8 cellular contexts compared by ENCODE assay signal in genomic region chr20:14336667-14337066, GRCh38. TPM values are rescaled to one million over a fixed set of nuclear protein-coding genes. Genes with fewer than 3 reads are reported as not detected.
A peak's percentile ranks its signal among the peaks of the same experiment; 100 is the strongest.
DNase-seq lines count a peak whose midpoint lies in the region; ATAC-seq, FAIRE-seq and TF ChIP-seq lines count a peak whose summit lies in the region.

No MANE protein-coding gene starts in this region.

- 9 to 20% (median 15%) methylated on average over 4 of the region's 4 CpGs for WGBS in stomach, 5 donors

- H3K9me3 Mint-ChIP-seq in WTC11 = no peaks in the 10 kb centered on the region; the same call in 1 of the 2 replicates
- H3K9me3 Mint-ChIP-seq in activated CD8-positive, alpha-beta memory T cell treated with anti-CD3 and anti-CD28 coated beads, Interleukin-2, amount 10 ng/mL, durations not matched to agents 7 days and 5 days (ENCODE audit: low read depth) = peaks cover 5% of the 10 kb centered on the region

- H3K9me3 ChIP-seq in HEK293 (ENCODE audit: control insufficient read depth, insufficient read depth, low read depth, low read length) = no peaks in the 10 kb centered on the region
- no peaks in the 10 kb centered on the region for H3K9me3 ChIP-seq in stomach

- H3K4me3 Mint-ChIP-seq in WTC11 = peak overlapping the region; percentile 68
- no peak overlapping the region for H3K4me3 Mint-ChIP-seq in activated CD8-positive, alpha-beta memory T cell treated with anti-CD3 and anti-CD28 coated beads, Interleukin-2, amount 10 ng/mL, durations not matched to agents 7 days and 5 days

- TF ChIP-seq CTCF in HEK293 (tag by site-specific recombination; IDR thresholded peaks at IDR 0.05) (no peak), WTC11 (IDR thresholded peaks at IDR 0.05) (no peak), stomach (IDR thresholded peaks at IDR 0.05) (no peak)

- H3K27ac ChIP-seq in HEK293 (ENCODE audit: extremely low read depth, low read depth, low read length) (peak overlapping the region; percentile 64), stomach (peak overlapping the region; percentile 56 to 84 (median 80))

- TF ChIP-seq POLR2A in stomach (IDR thresholded peaks at IDR 0.05) = no peak

- CTCF ChIA-PET in HEK293 (lab: Yijun Ruan, JAX) = interaction anchor here (0.6 to 1.5 kb wide), 15 partner anchors 8 to 611 kb away, joined by 3 to 6 read pairs (median 4); no protein-coding TSS in a partner anchor
- CTCF ChIA-PET in WTC11 (lab: Charles Lee) = interaction anchor here (0.6 to 2.1 kb wide), 21 partner anchors 8 to 900 kb away, joined by 3 to 25 read pairs (median 4); no protein-coding TSS in a partner anchor
- CTCF ChIA-PET in activated CD8-positive, alpha-beta memory T cell treated with anti-CD3 and anti-CD28 coated beads, Interleukin-2, amount 10 ng/mL, durations not matched to agents 7 days and 5 days (lab: Charles Lee) = no interaction called here

- peaks cover 6% of the 10 kb centered on the region for H3K4me1 ChIP-seq in HEK293 (ENCODE audit: control insufficient read depth, insufficient read depth, low read length)
- peaks cover 0 to 20% (median 3%) of the 10 kb centered on the region in 4 donors for H3K4me1 ChIP-seq in stomach

- peaks cover 33% of the 10 kb centered on the region for H3K4me1 Mint-ChIP-seq in WTC11
- no peaks in the 10 kb centered on the region for H3K4me1 Mint-ChIP-seq in activated CD8-positive, alpha-beta memory T cell treated with anti-CD3 and anti-CD28 coated beads, Interleukin-2, amount 10 ng/mL, durations not matched to agents 7 days and 5 days

- DNase-seq in WTC11 (ENCODE audit: low spot score) (no peak), stomach (no peak), EL (no peak), T-helper 1 cell (no peak)
- no peak for DNase-seq in activated CD8-positive, alpha-beta memory T cell treated with anti-CD3 and anti-CD28 coated beads, Interleukin-2, amount 10 ng/mL, durations not matched to agents 7 days and 5 days

- H3K27ac Mint-ChIP-seq in WTC11 = no peak overlapping the region
- no peak overlapping the region for H3K27ac Mint-ChIP-seq in activated CD8-positive, alpha-beta memory T cell treated with anti-CD3 and anti-CD28 coated beads, Interleukin-2, amount 10 ng/mL, durations not matched to agents 7 days and 5 days

- intact Hi-C loops in stomach (cut with DNase I; ENCODE audit: low total_unique reads) = no loop called here

- H3K4me3 ChIP-seq in HEK293 (ENCODE audit: low read depth, low read length) (peak overlapping the region; percentile 69), stomach (peak overlapping the region; percentile 46 to 55 (median 51))

- H3K27me3 Mint-ChIP-seq in WTC11 (ENCODE audit: low read depth) = peaks cover 20% of the 10 kb centered on the region
- H3K27me3 Mint-ChIP-seq in activated CD8-positive, alpha-beta memory T cell treated with anti-CD3 and anti-CD28 coated beads, Interleukin-2, amount 10 ng/mL, durations not matched to agents 7 days and 5 days = no peaks in the 10 kb centered on the region

- no peaks in the 10 kb centered on the region for H3K36me3 Mint-ChIP-seq in WTC11
- no peaks in the 10 kb centered on the region for H3K36me3 Mint-ChIP-seq in activated CD8-positive, alpha-beta memory T cell treated with anti-CD3 and anti-CD28 coated beads, Interleukin-2, amount 10 ng/mL, durations not matched to agents 7 days and 5 days

- POLR2A ChIA-PET in HEK293 (lab: Yijun Ruan, JAX) = interaction anchor here (0.7 to 1.3 kb wide), 6 partner anchors 28 to 995 kb away, joined by 3 to 8 read pairs (median 3); no protein-coding TSS in a partner anchor
- POLR2A ChIA-PET in WTC11 (lab: Charles Lee) = no interaction called here

- no peaks in the 10 kb centered on the region for H3K36me3 ChIP-seq in HEK293 (ENCODE audit: control insufficient read depth in 2 of 2, insufficient read depth in 1 of 2, low read length in 2 of 2)
- no peaks in the 10 kb centered on the region for H3K36me3 ChIP-seq in stomach

- peak; percentile 56 for FAIRE-seq in islet of Langerhans (lab: Jason Lieb, UNC)

- no peak for TF ChIP-seq EP300 in stomach (IDR thresholded peaks at IDR 0.05)

- ATAC-seq in WTC11 = no peak
- ATAC-seq in activated CD8-positive, alpha-beta memory T cell treated with anti-CD3 and anti-CD28 coated beads, Interleukin-2, amount 10 ng/mL, durations not matched to agents 7 days and 5 days = no peak
- no peak for ATAC-seq in GM21825 (IDR thresholded peaks at IDR 0.05; ENCODE audit: unreplicated experiment)

- H3K27me3 ChIP-seq in stomach = no peaks in the 10 kb centered on the region

TF ChIP-seq in HEK293, 187 proteins besides CTCF, POLR2A, EP300 and RAD21:
- TF ChIP-seq ZNF394 (tag by site-specific recombination; IDR thresholded peaks at IDR 0.05; ENCODE audit: borderline replicate concordance) (peak; percentile 78), ZNF423 (tag by site-specific recombination; IDR thresholded peaks at IDR 0.05) (no peak)

TF ChIP-seq in WTC11, 78 proteins besides CTCF, POLR2A, EP300 and RAD21:
- TF ChIP-seq, protein P1, sequence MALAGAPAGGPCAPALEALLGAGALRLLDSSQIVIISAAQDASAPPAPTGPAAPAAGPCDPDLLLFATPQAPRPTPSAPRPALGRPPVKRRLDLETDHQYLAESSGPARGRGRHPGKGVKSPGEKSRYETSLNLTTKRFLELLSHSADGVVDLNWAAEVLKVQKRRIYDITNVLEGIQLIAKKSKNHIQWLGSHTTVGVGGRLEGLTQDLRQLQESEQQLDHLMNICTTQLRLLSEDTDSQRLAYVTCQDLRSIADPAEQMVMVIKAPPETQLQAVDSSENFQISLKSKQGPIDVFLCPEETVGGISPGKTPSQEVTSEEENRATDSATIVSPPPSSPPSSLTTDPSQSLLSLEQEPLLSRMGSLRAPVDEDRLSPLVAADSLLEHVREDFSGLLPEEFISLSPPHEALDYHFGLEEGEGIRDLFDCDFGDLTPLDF (CRISPR knock-in tag; IDR thresholded peaks at IDR 0.05) = no peak
- no peak for TF ChIP-seq TP53 (CRISPR knock-in tag; IDR thresholded peaks at IDR 0.05)
- TF ChIP-seq, protein P2, sequence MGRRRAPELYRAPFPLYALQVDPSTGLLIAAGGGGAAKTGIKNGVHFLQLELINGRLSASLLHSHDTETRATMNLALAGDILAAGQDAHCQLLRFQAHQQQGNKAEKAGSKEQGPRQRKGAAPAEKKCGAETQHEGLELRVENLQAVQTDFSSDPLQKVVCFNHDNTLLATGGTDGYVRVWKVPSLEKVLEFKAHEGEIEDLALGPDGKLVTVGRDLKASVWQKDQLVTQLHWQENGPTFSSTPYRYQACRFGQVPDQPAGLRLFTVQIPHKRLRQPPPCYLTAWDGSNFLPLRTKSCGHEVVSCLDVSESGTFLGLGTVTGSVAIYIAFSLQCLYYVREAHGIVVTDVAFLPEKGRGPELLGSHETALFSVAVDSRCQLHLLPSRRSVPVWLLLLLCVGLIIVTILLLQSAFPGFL (CRISPR knock-in tag; IDR thresholded peaks at IDR 0.05; ENCODE audit: borderline replicate concordance) = no peak
- TF ChIP-seq MXD4 (CRISPR knock-in tag; IDR thresholded peaks at IDR 0.05; ENCODE audit: borderline replicate concordance) = no peak
- no peak for TF ChIP-seq ZNF281 (CRISPR knock-in tag; IDR thresholded peaks at IDR 0.05)
- TF ChIP-seq, protein P3, sequence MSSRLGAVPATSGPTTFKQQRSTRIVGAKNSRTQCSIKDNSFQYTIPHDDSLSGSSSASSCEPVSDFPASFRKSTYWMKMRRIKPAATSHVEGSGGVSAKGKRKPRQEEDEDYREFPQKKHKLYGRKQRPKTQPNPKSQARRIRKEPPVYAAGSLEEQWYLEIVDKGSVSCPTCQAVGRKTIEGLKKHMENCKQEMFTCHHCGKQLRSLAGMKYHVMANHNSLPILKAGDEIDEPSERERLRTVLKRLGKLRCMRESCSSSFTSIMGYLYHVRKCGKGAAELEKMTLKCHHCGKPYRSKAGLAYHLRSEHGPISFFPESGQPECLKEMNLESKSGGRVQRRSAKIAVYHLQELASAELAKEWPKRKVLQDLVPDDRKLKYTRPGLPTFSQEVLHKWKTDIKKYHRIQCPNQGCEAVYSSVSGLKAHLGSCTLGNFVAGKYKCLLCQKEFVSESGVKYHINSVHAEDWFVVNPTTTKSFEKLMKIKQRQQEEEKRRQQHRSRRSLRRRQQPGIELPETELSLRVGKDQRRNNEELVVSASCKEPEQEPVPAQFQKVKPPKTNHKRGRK (CRISPR knock-in tag; IDR thresholded peaks at IDR 0.05; ENCODE audit: borderline replicate concordance) = no peak

RNA-seq across cellular contexts. Expression of gene FLRT3, which starts 0.7 kb away (rescaled TPM):
- total RNA-seq in WTC11 (2021) (0.50 to 1.0 TPM (median 0.79 TPM) in 3 replicates), stomach (10 to 100 TPM in 3 of 5 donors, 1 to 10 TPM in 1, not detected in 1; 2.3 to 38.2 (median 21.3) TPM)
- polyA plus RNA-seq in stomach = 1 to 10 TPM; 1.7 to 8.0 (median 2.8) TPM
- total RNA-seq in activated CD8-positive, alpha-beta memory T cell treated with anti-CD3 and anti-CD28 coated beads, Interleukin-2, amount 10 ng/mL, durations not matched to agents 7 days and 5 days = not detected
